Comparison of ENCODE assay signal across 34 cellular contexts in the genomic region with DNA sequence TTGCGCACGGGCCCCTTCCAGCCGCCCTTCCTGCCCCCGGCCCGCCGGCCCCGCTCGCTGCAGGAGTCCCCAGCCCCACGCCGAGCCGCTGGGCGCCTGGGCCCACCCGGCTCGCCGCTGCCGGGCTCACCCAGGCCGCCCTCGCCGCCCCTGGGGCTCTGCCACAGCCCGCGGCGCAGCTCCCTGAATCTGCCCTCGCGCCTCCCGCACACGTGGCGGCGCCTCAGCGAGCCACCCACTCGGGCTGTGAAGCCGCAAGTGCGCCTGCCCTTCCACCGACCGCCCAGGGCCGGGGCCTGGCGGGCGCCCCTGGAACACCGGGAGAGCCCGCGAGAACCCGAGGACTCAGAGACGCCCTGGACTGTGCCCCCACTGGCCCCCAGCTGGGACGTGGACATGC.
"Had no signal": no experiment of that assay in that cellular context is flagged by ENCODE, and none has a peak within 500 bp of the region (broad histone marks: within the 10 kb centered on the region; RNA-seq: fewer than 3 reads in every experiment).

No MANE protein-coding gene starts in this region.

- DNase-seq: activated B cell treated with CpG ODN at 0.5 μM for 24 hours; activated CD4-positive, alpha-beta memory T cell treated with anti-CD3 and anti-CD28 coated beads for 36 hours; activated CD4-positive, alpha-beta T cell treated with anti-CD3 and anti-CD28 coated beads for 4 hours; activated CD4-positive, alpha-beta T cell treated with anti-CD3 and anti-CD28 coated beads, Interleukin-2, amount 10 ng/mL, durations not matched to agents 24 days and 14 days; activated CD4-positive, alpha-beta T cell treated with anti-CD3 and anti-CD28 coated beads, Interleukin-2, amount 50 U/mL, for 1 hour; activated CD4-positive, alpha-beta T cell treated with anti-CD3 and anti-CD28 coated beads, Interleukin-2, amount 50 U/mL, for 4 hours; activated CD4-positive, CD25-positive, alpha-beta regulatory T cell treated with anti-CD3 and anti-CD28 coated beads, Interleukin-2, amount 50 U/mL, for 72 hours; activated CD8-positive, alpha-beta memory T cell treated with anti-CD3 and anti-CD28 coated beads, Interleukin-2, amount 50 U/mL, for 4 hours; activated CD8-positive, alpha-beta T cell treated with anti-CD3 and anti-CD28 coated beads for 36 hours; activated effector memory CD4-positive, alpha-beta T cell treated with anti-CD3 and anti-CD28 coated beads, Interleukin-2, amount 50 U/mL, for 16 hours; activated gamma-delta T cell treated with Interleukin-2 at 50 U/mL for 16 hours; activated naive CD4-positive, alpha-beta T cell; activated naive CD4-positive, alpha-beta T cell treated with anti-CD3 and anti-CD28 coated beads for 36 hours; activated naive CD4-positive, alpha-beta T cell treated with anti-CD3 and anti-CD28 coated beads, Interleukin-2, amount 50 U/mL, for 16 hours; activated naive CD8-positive, alpha-beta T cell treated with anti-CD3 and anti-CD28 coated beads for 36 hours; activated T-cell treated with anti-CD3 and anti-CD28 coated beads for 4 hours; activated T-cell treated with anti-CD3 and anti-CD28 coated beads, Interleukin-2, amount 50 U/mL, for 1 hour; activated T-cell treated with anti-CD3 and anti-CD28 coated beads, Interleukin-2, amount 50 U/mL, for 4 hours; activated T-cell treated with anti-CD3 and anti-CD28 coated beads, Interleukin-2, amount 50 U/mL, for 72 hours; adrenal gland; amniotic stem cell; aorta; body of pancreas; brain microvascular endothelial cell; central memory CD4-positive, alpha-beta T cell; T-helper 2 cell; T-helper 9 cell had no signal

- H3K27ac Mint-ChIP-seq: activated B cell treated with CpG ODN at 0.5 μM for 24 hours; activated CD4-positive, alpha-beta memory T cell treated with anti-CD3 and anti-CD28 coated beads for 36 hours; activated CD4-positive, alpha-beta T cell treated with anti-CD3 and anti-CD28 coated beads, Interleukin-2, amount 10 ng/mL, durations not matched to agents 24 days and 14 days; activated CD8-positive, alpha-beta T cell treated with anti-CD3 and anti-CD28 coated beads for 36 hours; activated naive CD4-positive, alpha-beta T cell treated with anti-CD3 and anti-CD28 coated beads for 36 hours; activated naive CD4-positive, alpha-beta T cell treated with anti-CD3 and anti-CD28 coated beads, Interleukin-2, amount 50 U/mL, for 72 hours; activated naive CD8-positive, alpha-beta T cell treated with anti-CD3 and anti-CD28 coated beads for 36 hours; activated T-cell treated with anti-CD3 and anti-CD28 coated beads, Interleukin-2, amount 50 U/mL, for 72 hours; activated T-helper 1 cell treated with anti-CD3 and anti-CD28 coated beads, Interleukin-12 subunit alpha, Interleukin-12 subunit beta, Interleukin-2, Interleukin-4 antibody, amounts not matched to agents 30 ng/mL and 10 ng/mL and 1 ng/mL, durations not matched to agents 14 hours and 24 hours and 36 hours; activated T-helper 17 cell treated with anti-CD3 and anti-CD28 coated beads, Interleukin-2, amount 50 U/mL, for 72 hours; T-helper 1 cell treated with Interleukin-12 subunit alpha and Interleukin-12 subunit beta and Interleukin-4 antibody, amounts not matched to agents 30 μg/mL and 1 μg/mL, for 36 hours; T-helper 2 cell treated with Interferon-gamma antibody and Interleukin-4, amounts not matched to agents 5 μg/mL and 100 μg/mL, for 36 hours had no signal

- H3K4me3 Mint-ChIP-seq: activated B cell treated with CpG ODN at 0.5 μM for 24 hours; activated CD4-positive, alpha-beta memory T cell treated with anti-CD3 and anti-CD28 coated beads for 36 hours; activated CD4-positive, alpha-beta T cell treated with anti-CD3 and anti-CD28 coated beads, Interleukin-2, amount 10 ng/mL, durations not matched to agents 24 days and 14 days; activated CD8-positive, alpha-beta T cell treated with anti-CD3 and anti-CD28 coated beads for 36 hours; activated naive CD4-positive, alpha-beta T cell treated with anti-CD3 and anti-CD28 coated beads for 36 hours; activated naive CD8-positive, alpha-beta T cell treated with anti-CD3 and anti-CD28 coated beads for 36 hours; activated T-cell treated with anti-CD3 and anti-CD28 coated beads, Interleukin-2, amount 50 U/mL, for 4 hours; activated T-cell treated with anti-CD3 and anti-CD28 coated beads, Interleukin-2, amount 50 U/mL, for 72 hours; activated T-helper 1 cell treated with anti-CD3 and anti-CD28 coated beads, Interleukin-12 subunit alpha, Interleukin-12 subunit beta, Interleukin-2, Interleukin-4 antibody, amounts not matched to agents 30 ng/mL and 10 ng/mL and 1 ng/mL, durations not matched to agents 14 hours and 24 hours and 36 hours; activated T-helper 17 cell treated with anti-CD3 and anti-CD28 coated beads, Interleukin-2, amount 50 U/mL, for 72 hours; T-helper 1 cell treated with Interleukin-12 subunit alpha and Interleukin-12 subunit beta and Interleukin-4 antibody, amounts not matched to agents 30 μg/mL and 1 μg/mL, for 36 hours; T-helper 2 cell treated with Interferon-gamma antibody and Interleukin-4, amounts not matched to agents 5 μg/mL and 100 μg/mL, for 36 hours had no signal

- H3K4me3 ChIP-seq: adrenal gland, body of pancreas, breast epithelium had no signal

- H3K36me3 Mint-ChIP-seq: activated CD4-positive, alpha-beta memory T cell treated with anti-CD3 and anti-CD28 coated beads for 36 hours; activated naive CD4-positive, alpha-beta T cell treated with anti-CD3 and anti-CD28 coated beads, Interleukin-2, amount 50 U/mL, for 72 hours; activated naive CD8-positive, alpha-beta T cell treated with anti-CD3 and anti-CD28 coated beads for 36 hours had no signal

- H3K36me3 ChIP-seq: adrenal gland, brain microvascular endothelial cell, breast epithelium had no signal

- H3K9me3 ChIP-seq: adrenal gland, body of pancreas had no signal

- H3K9me3 Mint-ChIP-seq: activated naive CD8-positive, alpha-beta T cell treated with anti-CD3 and anti-CD28 coated beads for 36 hours; activated T-helper 17 cell treated with anti-CD3 and anti-CD28 coated beads, Interleukin-2, amount 50 U/mL, for 72 hours had no signal

- ATAC-seq: activated CD8-positive, alpha-beta T cell treated with anti-CD3 and anti-CD28 coated beads for 36 hours; activated naive CD4-positive, alpha-beta T cell treated with anti-CD3 and anti-CD28 coated beads, Interleukin-2, amount 50 U/mL, for 72 hours; activated T-cell treated with anti-CD3 and anti-CD28 coated beads, Interleukin-2, amount 50 U/mL, for 4 hours; activated T-cell treated with anti-CD3 and anti-CD28 coated beads, Interleukin-2, amount 50 U/mL, for 72 hours; activated T-helper 17 cell treated with anti-CD3 and anti-CD28 coated beads, Interleukin-2, amount 50 U/mL, for 72 hours; body of pancreas had no signal

- H3K27ac ChIP-seq: adrenal gland, body of pancreas, brain microvascular endothelial cell, breast epithelium, VCaP had no signal

- H3K4me1 Mint-ChIP-seq: activated B cell treated with CpG ODN at 0.5 μM for 24 hours; activated CD4-positive, alpha-beta T cell treated with anti-CD3 and anti-CD28 coated beads, Interleukin-2, amount 10 ng/mL, durations not matched to agents 24 days and 14 days; activated naive CD8-positive, alpha-beta T cell treated with anti-CD3 and anti-CD28 coated beads for 36 hours; activated T-helper 17 cell treated with anti-CD3 and anti-CD28 coated beads, Interleukin-2, amount 50 U/mL, for 72 hours had no signal

- H3K27me3 ChIP-seq: adrenal gland, body of pancreas, brain microvascular endothelial cell, breast epithelium had no signal

- H3K27me3 Mint-ChIP-seq: activated B cell treated with CpG ODN at 0.5 μM for 24 hours; activated CD4-positive, alpha-beta memory T cell treated with anti-CD3 and anti-CD28 coated beads for 36 hours; activated CD4-positive, alpha-beta T cell treated with anti-CD3 and anti-CD28 coated beads, Interleukin-2, amount 10 ng/mL, durations not matched to agents 24 days and 14 days; activated CD8-positive, alpha-beta T cell treated with anti-CD3 and anti-CD28 coated beads for 36 hours; activated naive CD8-positive, alpha-beta T cell treated with anti-CD3 and anti-CD28 coated beads for 36 hours; activated T-helper 17 cell treated with anti-CD3 and anti-CD28 coated beads, Interleukin-2, amount 50 U/mL, for 72 hours had no signal

- H3K4me1 ChIP-seq: adrenal gland, body of pancreas, breast epithelium had no signal
